8 cellular contexts compared by ENCODE assay signal in the genomic region with DNA sequence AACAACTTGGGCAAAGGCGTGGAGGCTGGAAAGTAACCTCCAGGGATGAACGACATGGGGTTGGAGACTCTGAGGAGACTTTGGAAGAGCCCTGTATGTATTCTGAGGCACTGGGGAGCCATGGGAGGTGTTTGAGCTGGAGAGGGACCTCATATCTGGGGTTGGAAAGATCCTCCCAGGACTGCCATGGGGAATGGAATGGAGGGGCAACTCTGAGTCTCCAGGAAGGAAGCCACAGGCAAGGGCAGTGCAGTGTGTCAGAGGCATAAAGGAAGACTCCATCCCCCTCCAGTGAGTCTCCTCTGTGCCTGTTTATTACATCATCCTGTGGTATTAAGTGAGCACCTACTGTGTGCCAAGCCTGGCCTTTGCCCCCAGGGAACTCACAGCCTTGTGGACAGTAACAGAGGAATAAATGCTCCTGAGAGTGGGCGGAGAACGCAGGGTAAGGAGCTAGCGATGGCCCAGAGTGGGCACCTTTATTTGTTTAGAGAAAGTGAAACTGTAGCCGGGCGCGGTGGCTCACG. TPM values are rescaled to one million over a fixed set of nuclear protein-coding genes. Genes with fewer than 3 reads are reported as not detected.
DNase-seq lines count a peak whose midpoint lies in the region; ATAC-seq and TF ChIP-seq lines count a peak whose summit lies in the region.

No MANE protein-coding gene starts in this region.

- H3K27ac Mint-ChIP-seq in activated CD4-positive, alpha-beta T cell treated with anti-CD3 and anti-CD28 coated beads for 36 hours, result peak overlapping the region; percentile 80

- no peak for TF ChIP-seq CTCF in WI38 (IDR thresholded peaks at IDR 0.05; ENCODE audit: low read depth, low read length)

- H3K4me1 Mint-ChIP-seq in activated CD4-positive, alpha-beta T cell treated with anti-CD3 and anti-CD28 coated beads for 36 hours, result peaks cover 25% of the 10 kb centered on the region

- DNase-seq in activated CD4-positive, alpha-beta T cell treated with anti-CD3 and anti-CD28 coated beads for 36 hours, result no peak
- no peak for DNase-seq in activated CD4-positive, alpha-beta T cell treated with anti-CD3 and anti-CD28 coated beads, Interleukin-2, amount 50 U/mL, for 1 hour
- DNase-seq in islet precursor cell (peak; percentile 41), UCSD-AML1 (lab: John Stamatoyannopoulos, UW; ENCODE audit: unreplicated experiment) (no peak), H7 (no peak)

- CTCF ChIA-PET in activated CD4-positive, alpha-beta T cell treated with anti-CD3 and anti-CD28 coated beads for 36 hours (lab: Charles Lee), result interaction anchor here (0.6 to 2.0 kb wide), 6 partner anchors 13 to 177 kb away, joined by 3 to 8 read pairs (median 5); no protein-coding TSS in a partner anchor

- intact Hi-C loops in activated CD4-positive, alpha-beta T cell treated with anti-CD3 and anti-CD28 coated beads for 36 hours (cut with DNase I, micrococcal nuclease), result loop anchor here (2.0 to 10.0 kb wide), 3 partner anchors 117 to 348 kb away; no protein-coding TSS in a partner anchor

- H3K27me3 Mint-ChIP-seq in activated CD4-positive, alpha-beta T cell treated with anti-CD3 and anti-CD28 coated beads for 36 hours, result no peaks in the 10 kb centered on the region

- H3K27ac ChIP-seq in temporal lobe (ENCODE audit: low read depth, low read length), result peak overlapping the region; percentile 44

- H3K9me3 Mint-ChIP-seq in activated CD4-positive, alpha-beta T cell treated with anti-CD3 and anti-CD28 coated beads for 36 hours (ENCODE audit: low read depth), result no peaks in the 10 kb centered on the region

- peaks cover 9% of the 10 kb centered on the region for H3K36me3 ChIP-seq in H7 (replicated peaks; ENCODE audit: control insufficient read depth, insufficient read depth, low read length)

- POLR2A ChIA-PET in activated CD4-positive, alpha-beta T cell treated with anti-CD3 and anti-CD28 coated beads for 36 hours (lab: Charles Lee), result interaction anchor here (0.7 kb wide), 1 partner anchor 103 kb away, joined by 3 read pairs; no protein-coding TSS in a partner anchor

- no peaks in the 10 kb centered on the region for H3K27me3 ChIP-seq in H7 (ENCODE audit: control insufficient read depth, insufficient read depth, low read length)

- peak overlapping the region; percentile 89 for H3K4me3 Mint-ChIP-seq in activated CD4-positive, alpha-beta T cell treated with anti-CD3 and anti-CD28 coated beads for 36 hours

- H3K4me3 ChIP-seq in WI38 (ENCODE audit: low read depth, low read length), result peak overlapping the region; percentile 33
- no peak overlapping the region for H3K4me3 ChIP-seq in H7 (ENCODE audit: insufficient read depth, low read depth, low read length)

- no peak for ATAC-seq in activated CD4-positive, alpha-beta T cell treated with anti-CD3 and anti-CD28 coated beads for 36 hours
- no peak for ATAC-seq in HG02852 (IDR thresholded peaks at IDR 0.05; ENCODE audit: unreplicated experiment)

- peaks cover 42% of the 10 kb centered on the region for H3K36me3 Mint-ChIP-seq in activated CD4-positive, alpha-beta T cell treated with anti-CD3 and anti-CD28 coated beads for 36 hours (ENCODE audit: low read depth)

RNA-seq across cellular contexts. Expression of gene PEAK3, which starts 7.7 kb away (rescaled TPM):
- total RNA-seq in activated CD4-positive, alpha-beta T cell treated with anti-CD3 and anti-CD28 coated beads for 36 hours, result not detected
- total RNA-seq in temporal lobe, result under 0.01 TPM
- not detected in 2 replicates for total RNA-seq in H7 (2014; rRNA removed; shearing (Covaris generic))

RNA-seq across cellular contexts. Expression of gene JSRP1, which starts 18.0 kb away (rescaled TPM):
- under 1 TPM; 0.39 to 0.75 TPM for total RNA-seq in activated CD4-positive, alpha-beta T cell treated with anti-CD3 and anti-CD28 coated beads for 36 hours
- total RNA-seq in temporal lobe, result not detected
- total RNA-seq in H7 (2014; rRNA removed; shearing (Covaris generic)), result not detected in 2 replicates

RNA-seq across cellular contexts. Expression of gene AMH, which starts 25.1 kb away (rescaled TPM):
- 1 to 10 TPM; 1.9 to 2.7 TPM for total RNA-seq in activated CD4-positive, alpha-beta T cell treated with anti-CD3 and anti-CD28 coated beads for 36 hours
- total RNA-seq in temporal lobe, result 0.74 TPM
- 10.5 and 12.8 TPM in 2 replicates for total RNA-seq in H7 (2014; rRNA removed; shearing (Covaris generic))

RNA-seq across cellular contexts. Expression of gene LINGO3, which starts 33.7 kb away (rescaled TPM):
- total RNA-seq in activated CD4-positive, alpha-beta T cell treated with anti-CD3 and anti-CD28 coated beads for 36 hours, result not detected
- 0.74 TPM for total RNA-seq in temporal lobe
- 1.1 and 2.7 TPM in 2 replicates for total RNA-seq in H7 (2014; rRNA removed; shearing (Covaris generic))

RNA-seq across cellular contexts. Expression of gene SF3A2, which starts 37.6 kb away (rescaled TPM):
- total RNA-seq in activated CD4-positive, alpha-beta T cell treated with anti-CD3 and anti-CD28 coated beads for 36 hours, result 100 to 1,000 TPM; 146 to 192 TPM
- 36.6 TPM for total RNA-seq in temporal lobe
- 107 and 115 TPM in 2 replicates for total RNA-seq in H7 (2014; rRNA removed; shearing (Covaris generic))
